8 cellular contexts compared by ENCODE assay signal in the genomic region with DNA sequence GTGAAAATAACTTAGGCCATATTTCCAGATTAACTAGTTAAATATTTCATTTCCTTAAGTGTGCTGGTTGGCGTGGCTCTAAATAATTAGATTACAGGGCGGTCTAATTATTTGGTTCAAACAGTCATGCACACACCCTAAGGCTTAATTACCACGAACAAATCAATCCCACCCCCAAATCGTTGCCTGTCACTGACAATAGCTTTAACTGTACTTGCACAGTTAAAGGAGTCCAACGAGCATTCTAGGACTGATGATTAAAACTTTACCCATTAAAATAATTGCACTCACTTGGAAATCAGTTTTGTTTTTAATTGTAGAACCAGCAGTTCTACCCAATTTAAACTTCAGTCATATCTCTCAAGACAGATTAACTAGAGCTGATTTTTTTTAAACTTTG. TPM values are rescaled to one million over a fixed set of nuclear protein-coding genes. Genes with fewer than 3 reads are reported as not detected.
DNase-seq lines count a peak whose midpoint lies in the region; ATAC-seq and TF ChIP-seq lines count a peak whose summit lies in the region.

No MANE protein-coding gene starts in this region.

- peaks cover 9 to 35% (median 25%) of the 10 kb centered on the region in 4 donors for H3K4me1 Mint-ChIP-seq in CD4-positive, CD25-positive, alpha-beta regulatory T cell
- peaks cover 12 to 27% (median 15%) of the 10 kb centered on the region in 3 donors for H3K4me1 Mint-ChIP-seq in IgD-negative memory B cell
- H3K4me1 Mint-ChIP-seq in brain = peaks cover 32% of the 10 kb centered on the region
- peaks cover 22 to 35% (median 33%) of the 10 kb centered on the region in 7 donors for H3K4me1 Mint-ChIP-seq in naive thymus-derived CD4-positive, alpha-beta T cell

- CTCF ChIA-PET in naive thymus-derived CD4-positive, alpha-beta T cell (lab: Charles Lee) = interaction anchor here (0.6 to 2.2 kb wide), 9 partner anchors 9 to 1587 kb away, joined by 3 to 7 read pairs (median 5); a partner anchor contains a TSS

- no peak for TF ChIP-seq CTCF in brain (conservative IDR thresholded peaks at IDR 0.05)

- no peaks in the 10 kb centered on the region for H3K9me3 ChIP-seq in CD4-positive, CD25-positive, alpha-beta regulatory T cell (ENCODE audit: control insufficient read depth in 2 of 2, low read length in 2 of 2)
- no peaks in the 10 kb centered on the region for H3K9me3 ChIP-seq in naive thymus-derived CD4-positive, alpha-beta T cell (ENCODE audit: control insufficient read depth in 2 of 3, low read length in 3 of 3)

- H3K27me3 ChIP-seq in CD4-positive, CD25-positive, alpha-beta regulatory T cell (ENCODE audit: control insufficient read depth, insufficient read depth, low read length) = no peaks in the 10 kb centered on the region
- no peaks in the 10 kb centered on the region for H3K27me3 ChIP-seq in naive thymus-derived CD4-positive, alpha-beta T cell (ENCODE audit: control insufficient read depth in 2 of 2, insufficient read depth in 2 of 2, low read length in 2 of 2)

- peak overlapping the region in 1 of 3 donors; percentile 98 for H3K27ac Mint-ChIP-seq in CD4-positive, CD25-positive, alpha-beta regulatory T cell
- peak overlapping the region in 1 of 3 donors; percentile 95 for H3K27ac Mint-ChIP-seq in IgD-negative memory B cell
- peak overlapping the region; percentile 92 to 97 (median 96) for H3K27ac Mint-ChIP-seq in brain
- peak overlapping the region in 6 of 9 donors; percentile 92 to 99 (median 97) for H3K27ac Mint-ChIP-seq in naive thymus-derived CD4-positive, alpha-beta T cell

- H3K4me3 Mint-ChIP-seq in CD4-positive, CD25-positive, alpha-beta regulatory T cell = peak overlapping the region; percentile 90 to 99 (median 94)
- H3K4me3 Mint-ChIP-seq in IgD-negative memory B cell (peak overlapping the region; percentile 95 to 98 (median 98)), brain (peak overlapping the region; percentile 87 to 97 (median 96))
- peak overlapping the region; percentile 87 to 98 (median 96) for H3K4me3 Mint-ChIP-seq in naive thymus-derived CD4-positive, alpha-beta T cell

- no peak for DNase-seq in CD4-positive, CD25-positive, alpha-beta regulatory T cell
- no peak for DNase-seq in naive thymus-derived CD4-positive, alpha-beta T cell
- DNase-seq in T1000 (lab: John Stamatoyannopoulos, UW) (no peak), posterior cingulate gyrus (no peak)

- peak overlapping the region; percentile 97 for H3K27ac ChIP-seq in CD4-positive, CD25-positive, alpha-beta regulatory T cell (ENCODE audit: insufficient read depth, low read length, poor library complexity, severe bottlenecking)
- H3K27ac ChIP-seq in naive thymus-derived CD4-positive, alpha-beta T cell (ENCODE audit: low read depth, low read length) = no peak overlapping the region

- H3K9me3 Mint-ChIP-seq in CD4-positive, CD25-positive, alpha-beta regulatory T cell = peaks cover 0 to 7% (median 1%) of the 10 kb centered on the region in 7 donors
- H3K9me3 Mint-ChIP-seq in IgD-negative memory B cell (peaks cover 3 to 7% (median 4%) of the 10 kb centered on the region in 3 donors), brain (peaks cover 0 to 8% (median 2%) of the 10 kb centered on the region in 5 experiments)
- peaks cover 0 to 13% (median 0%) of the 10 kb centered on the region in 11 donors for H3K9me3 Mint-ChIP-seq in naive thymus-derived CD4-positive, alpha-beta T cell

- POLR2A ChIA-PET in naive thymus-derived CD4-positive, alpha-beta T cell (lab: Charles Lee) = interaction anchor here (0.6 to 5.0 kb wide), 13 partner anchors 8 to 717 kb away, joined by 3 to 30 read pairs (median 7); a partner anchor contains a TSS

- H3K36me3 Mint-ChIP-seq in CD4-positive, CD25-positive, alpha-beta regulatory T cell = no peaks in the 10 kb centered on the region
- H3K36me3 Mint-ChIP-seq in IgD-negative memory B cell (no peaks in the 10 kb centered on the region), brain (no peaks in the 10 kb centered on the region)
- peaks cover 0 to 8% (median 3%) of the 10 kb centered on the region in 5 donors for H3K36me3 Mint-ChIP-seq in naive thymus-derived CD4-positive, alpha-beta T cell

- no peaks in the 10 kb centered on the region for H3K36me3 ChIP-seq in CD4-positive, CD25-positive, alpha-beta regulatory T cell (ENCODE audit: control insufficient read depth, insufficient read depth, low read length)
- peaks cover 0 to 6% (median 0%) of the 10 kb centered on the region in 3 experiments for H3K36me3 ChIP-seq in naive thymus-derived CD4-positive, alpha-beta T cell (ENCODE audit: control insufficient read depth in 2 of 3, insufficient read depth in 3 of 3, low read length in 3 of 3)

- ATAC-seq in CD4-positive, CD25-positive, alpha-beta regulatory T cell (ENCODE audit: low read depth in 2 of 2) = no peak
- ATAC-seq in naive thymus-derived CD4-positive, alpha-beta T cell = no peak
- no peak for ATAC-seq in GM21723 (IDR thresholded peaks at IDR 0.05; ENCODE audit: unreplicated experiment)
- no peak for ATAC-seq in HG03432 (IDR thresholded peaks at IDR 0.05; ENCODE audit: unreplicated experiment)

- intact Hi-C loops in naive thymus-derived CD4-positive, alpha-beta T cell (cut with micrococcal nuclease) = loop anchor here in 1 of 2 donors (2.0 kb wide), 1 partner anchor 94 kb away; no protein-coding TSS in a partner anchor
- intact Hi-C loops in posterior cingulate gyrus (cut with DNase I) = loop anchor here (10.0 kb wide), 1 partner anchor 94 kb away; no protein-coding TSS in a partner anchor

- peaks cover 17% of the 10 kb centered on the region for H3K4me1 ChIP-seq in CD4-positive, CD25-positive, alpha-beta regulatory T cell (ENCODE audit: control insufficient read depth, insufficient read depth, low read length, poor library complexity, severe bottlenecking)
- H3K4me1 ChIP-seq in naive thymus-derived CD4-positive, alpha-beta T cell (ENCODE audit: control insufficient read depth in 2 of 2, insufficient read depth in 2 of 2, low read length in 2 of 2) = peaks cover 11 to 19% of the 10 kb centered on the region in 2 donors

- H3K4me3 ChIP-seq in CD4-positive, CD25-positive, alpha-beta regulatory T cell (ENCODE audit: low read depth, low read length) = peak overlapping the region; percentile 93
- peak overlapping the region; percentile 90 for H3K4me3 ChIP-seq in naive thymus-derived CD4-positive, alpha-beta T cell (ENCODE audit: low read length)

- H3K27me3 Mint-ChIP-seq in CD4-positive, CD25-positive, alpha-beta regulatory T cell = peaks cover 19% of the 10 kb centered on the region
- H3K27me3 Mint-ChIP-seq in IgD-negative memory B cell (no peaks in the 10 kb centered on the region), brain (peaks cover 9% of the 10 kb centered on the region)
- peaks cover 0 to 3% (median 0%) of the 10 kb centered on the region in 5 donors for H3K27me3 Mint-ChIP-seq in naive thymus-derived CD4-positive, alpha-beta T cell

RNA-seq across cellular contexts. Expression of a gene that starts 1.5 kb away (rescaled TPM):
- 35.3 TPM for total RNA-seq in CD4-positive, CD25-positive, alpha-beta regulatory T cell
- 10 to 100 TPM in 1 of 4 donors, 1 to 10 TPM in 3; 5.2 to 11.7 (median 7.7) TPM for polyA plus RNA-seq in CD4-positive, CD25-positive, alpha-beta regulatory T cell
- polyA plus RNA-seq in IgD-negative memory B cell (20.4 TPM), brain (ENCODE audit: insufficient read depth, low read depth, low replicate concordance) (5.8 TPM)
- 10 to 100 TPM; 20.6 to 36.6 (median 23.3) TPM for total RNA-seq in naive thymus-derived CD4-positive, alpha-beta T cell
- polyA plus RNA-seq in naive thymus-derived CD4-positive, alpha-beta T cell = 10 to 100 TPM in 1 of 2 donors, 1 to 10 TPM in 1; 9.1 to 13.4 TPM
